Comparison of ENCODE assay signal across 1 cellular context in genomic region chr12:57751788-57752667, GRCh38.
TF ChIP-seq lines count a peak whose summit lies in the region.

CDK4 (minus strand) TSS chr12:57752310; CDS start chr12:57751717, 593 bp downstream.

TF ChIP-seq in HEK293, 187 proteins besides CTCF, POLR2A, EP300 and RAD21 (continued from another document and continues in another):
- TF ChIP-seq REST (tag by site-specific recombination; IDR thresholded peaks at IDR 0.05) (peak; percentile 64), REPIN1 (tag by site-specific recombination; IDR thresholded peaks at IDR 0.05; ENCODE audit: low read depth) (0 out of 2 replicates have a peak, but pooled peaks have one; percentile 12), ZNF292 (tag by site-specific recombination; IDR thresholded peaks at IDR 0.05; ENCODE audit: borderline replicate concordance, low read depth) (no peak), GLI2 (tag by site-specific recombination; IDR thresholded peaks at IDR 0.05; ENCODE audit: borderline replicate concordance, low read depth) (no peak), ZNF514 (tag by site-specific recombination; IDR thresholded peaks at IDR 0.05) (no peak), ZNF692 (tag by site-specific recombination; IDR thresholded peaks at IDR 0.05) (peak; percentile 86), ZBTB10 (tag by site-specific recombination; IDR thresholded peaks at IDR 0.05) (peak; percentile 78), ZNF155 (tag by site-specific recombination; IDR thresholded peaks at IDR 0.05) (no peak), ZNF350 (tag by site-specific recombination; IDR thresholded peaks at IDR 0.05) (no peak), SP2 (tag by site-specific recombination; IDR thresholded peaks at IDR 0.05) (peak; percentile 99), ZNF544 (tag by site-specific recombination; IDR thresholded peaks at IDR 0.05) (no peak), PATZ1 (tag by site-specific recombination; IDR thresholded peaks at IDR 0.05) (peak; percentile 100), GLIS2 (tag by site-specific recombination; IDR thresholded peaks at IDR 0.05) (peak; percentile 99), ZNF280D (tag by site-specific recombination; IDR thresholded peaks at IDR 0.05) (no peak), ZNF24 (tag by site-specific recombination; IDR thresholded peaks at IDR 0.05) (peak; percentile 96), ATF2 (tag by site-specific recombination; IDR thresholded peaks at IDR 0.05; ENCODE audit: low read depth) (0 out of 2 replicates have a peak, but pooled peaks have one; percentile 3), WT1 (tag by site-specific recombination; IDR thresholded peaks at IDR 0.05) (peak; percentile 74), ZNF175 (tag by site-specific recombination; IDR thresholded peaks at IDR 0.05) (no peak), GFI1B (tag by site-specific recombination; IDR thresholded peaks at IDR 0.05) (no peak), PBX3 (CRISPR knock-in tag; IDR thresholded peaks at IDR 0.05) (no peak), ZNF585B (tag by site-specific recombination; IDR thresholded peaks at IDR 0.05) (no peak), ZNF664 (tag by site-specific recombination; IDR thresholded peaks at IDR 0.05) (no peak), ZNF37A (tag by site-specific recombination; IDR thresholded peaks at IDR 0.05) (no peak), HOXA7 (CRISPR knock-in tag; IDR thresholded peaks at IDR 0.05; ENCODE audit: borderline replicate concordance) (no peak), ZNF473 (tag by site-specific recombination; IDR thresholded peaks at IDR 0.05) (no peak), TSHZ1 (tag by site-specific recombination; IDR thresholded peaks at IDR 0.05; ENCODE audit: borderline replicate concordance) (no peak), ZBTB7A (tag by site-specific recombination; IDR thresholded peaks at IDR 0.05; ENCODE audit: low read depth) (peak; percentile 91), ZNF214 (tag by site-specific recombination; IDR thresholded peaks at IDR 0.05; ENCODE audit: borderline replicate concordance) (no peak), ZSCAN23 (tag by site-specific recombination; IDR thresholded peaks at IDR 0.05) (peak; percentile 27; the same call in 1 of the 2 replicates), OSR2 (tag by site-specific recombination; IDR thresholded peaks at IDR 0.05) (0 out of 2 replicates have a peak, but pooled peaks have one; percentile 35), ZSCAN18 (tag by site-specific recombination; IDR thresholded peaks at IDR 0.05) (no peak; the same call in 1 of the 2 replicates), ZNF174 (tag by site-specific recombination; IDR thresholded peaks at IDR 0.05) (no peak), ZFP69B (tag by site-specific recombination; IDR thresholded peaks at IDR 0.05) (peak; percentile 77), ZNF23 (tag by site-specific recombination; IDR thresholded peaks at IDR 0.05; ENCODE audit: borderline replicate concordance) (no peak), ZNF560 (tag by site-specific recombination; IDR thresholded peaks at IDR 0.05; ENCODE audit: borderline replicate concordance) (no peak), ZNF76 (tag by site-specific recombination; IDR thresholded peaks at IDR 0.05; ENCODE audit: borderline replicate concordance, low read depth) (peak; percentile 77; the same call in 1 of the 2 replicates), ZNF529 (tag by site-specific recombination; IDR thresholded peaks at IDR 0.05; ENCODE audit: insufficient replicate concordance) (no peak)
